ENCODE assay signal across 33 cellular contexts in genomic region chr4:25108556-25108955, GRCh38.
"Had no signal": no experiment of that assay in that cellular context is flagged by ENCODE, and none has a peak within 500 bp of the region (broad histone marks: within the 10 kb centered on the region; RNA-seq: fewer than 3 reads in every experiment).

No MANE protein-coding gene starts in this region.

- H3K27ac ChIP-seq: ascending aorta, body of pancreas, breast epithelium, KMS-11, PC-9, RWPE1, WERI-Rb-1 had no signal

- H3K4me1 ChIP-seq: ascending aorta, breast epithelium had no signal

- H3K9me3 ChIP-seq: ascending aorta, body of pancreas, breast epithelium had no signal

- H3K27me3 Mint-ChIP-seq: activated naive CD4-positive, alpha-beta T cell treated with anti-CD3 and anti-CD28 coated beads, Interleukin-2, amount 50 U/mL, for 24 hours; activated naive CD8-positive, alpha-beta T cell treated with anti-CD3 and anti-CD28 coated beads, Interleukin-2, amount 10 ng/mL, durations not matched to agents 7 days and 5 days had no signal

- H2AFZ ChIP-seq: PC-9 had no signal

- ATAC-seq: activated CD8-positive, alpha-beta memory T cell treated with anti-CD3 and anti-CD28 coated beads, Interleukin-2, amount 10 ng/mL, durations not matched to agents 7 days and 5 days had no signal

- H3K4me1 Mint-ChIP-seq: activated CD4-positive, alpha-beta memory T cell treated with anti-CD3 and anti-CD28 coated beads, Interleukin-2, amount 10 ng/mL, durations not matched to agents 7 days and 5 days; activated CD8-positive, alpha-beta memory T cell treated with anti-CD3 and anti-CD28 coated beads, Interleukin-2, amount 10 ng/mL, durations not matched to agents 7 days and 5 days; activated naive CD4-positive, alpha-beta T cell treated with anti-CD3 and anti-CD28 coated beads, Interleukin-2, amount 50 U/mL, for 24 hours; activated naive CD8-positive, alpha-beta T cell treated with anti-CD3 and anti-CD28 coated beads, Interleukin-2, amount 10 ng/mL, durations not matched to agents 7 days and 5 days had no signal

- H3K36me3 Mint-ChIP-seq: activated CD8-positive, alpha-beta memory T cell treated with anti-CD3 and anti-CD28 coated beads, Interleukin-2, amount 10 ng/mL, durations not matched to agents 7 days and 5 days; activated naive CD8-positive, alpha-beta T cell treated with anti-CD3 and anti-CD28 coated beads, Interleukin-2, amount 10 ng/mL, durations not matched to agents 7 days and 5 days had no signal

- H3K9me3 Mint-ChIP-seq: activated CD4-positive, alpha-beta memory T cell treated with anti-CD3 and anti-CD28 coated beads, Interleukin-2, amount 10 ng/mL, durations not matched to agents 7 days and 5 days; activated naive CD4-positive, alpha-beta T cell treated with anti-CD3 and anti-CD28 coated beads, Interleukin-2, amount 50 U/mL, for 24 hours; activated naive CD8-positive, alpha-beta T cell treated with anti-CD3 and anti-CD28 coated beads, Interleukin-2, amount 10 ng/mL, durations not matched to agents 7 days and 5 days; activated T-helper 2 cell treated with anti-CD3 and anti-CD28 coated beads, Interferon-gamma antibody, Interleukin-2, Interleukin-4, amounts not matched to agents 10 μg/mL and 5 μg/mL and 100 μg/mL, durations not matched to agents 14 hours and 24 hours and 36 hours had no signal

- H3K9ac ChIP-seq: KMS-11 had no signal

- H3K36me3 ChIP-seq: ascending aorta, breast epithelium, WERI-Rb-1 had no signal

- H3K27ac Mint-ChIP-seq: activated CD4-positive, alpha-beta memory T cell treated with anti-CD3 and anti-CD28 coated beads, Interleukin-2, amount 10 ng/mL, durations not matched to agents 7 days and 5 days; activated CD8-positive, alpha-beta memory T cell treated with anti-CD3 and anti-CD28 coated beads, Interleukin-2, amount 10 ng/mL, durations not matched to agents 7 days and 5 days; activated naive CD4-positive, alpha-beta T cell treated with anti-CD3 and anti-CD28 coated beads, Interleukin-2, amount 50 U/mL, for 24 hours; activated naive CD8-positive, alpha-beta T cell treated with anti-CD3 and anti-CD28 coated beads, Interleukin-2, amount 10 ng/mL, durations not matched to agents 7 days and 5 days; activated T-helper 2 cell treated with anti-CD3 and anti-CD28 coated beads, Interferon-gamma antibody, Interleukin-2, Interleukin-4, amounts not matched to agents 10 μg/mL and 5 μg/mL and 100 μg/mL, durations not matched to agents 14 hours and 24 hours and 36 hours had no signal

- DNase-seq: activated CD4-positive, alpha-beta memory T cell treated with anti-CD3 and anti-CD28 coated beads, Interleukin-2, amount 10 ng/mL, durations not matched to agents 7 days and 5 days; activated CD4-positive, alpha-beta T cell treated with anti-CD3 and anti-CD28 coated beads for 1 hour; activated CD4-positive, alpha-beta T cell treated with anti-CD3 and anti-CD28 coated beads for 48 hours; activated CD4-positive, CD25-positive, alpha-beta regulatory T cell; activated CD8-positive, alpha-beta memory T cell treated with anti-CD3 and anti-CD28 coated beads for 24 hours; activated CD8-positive, alpha-beta memory T cell treated with anti-CD3 and anti-CD28 coated beads, Interleukin-2, amount 10 ng/mL, durations not matched to agents 7 days and 5 days; activated CD8-positive, alpha-beta memory T cell treated with anti-CD3 and anti-CD28 coated beads, Interleukin-2, amount 50 U/mL, for 48 hours; activated gamma-delta T cell; activated naive CD4-positive, alpha-beta T cell treated with Interleukin-2 at 50 U/mL for 16 hours; activated naive CD8-positive, alpha-beta T cell treated with anti-CD3 and anti-CD28 coated beads, Interleukin-2, amount 10 ng/mL, durations not matched to agents 7 days and 5 days; amygdala; MM.1S; NCI-H1417; NCI-H187; NCI-H2107; NCI-H2171; NCI-H526; NCI-H748 treated with DMSO at 0.1 percent for 48 hours; NK-92 treated with Interleukin-12 subunit alpha and Interleukin-12 subunit beta, amount 100 ng/mL, for 24 hours; SIG-M5; SW 1271; T-helper 1 cell; T-helper 2 cell; T-helper 9 cell; WERI-Rb-1 had no signal

- H3K4me3 Mint-ChIP-seq: activated CD4-positive, alpha-beta memory T cell treated with anti-CD3 and anti-CD28 coated beads, Interleukin-2, amount 10 ng/mL, durations not matched to agents 7 days and 5 days; activated CD8-positive, alpha-beta memory T cell treated with anti-CD3 and anti-CD28 coated beads, Interleukin-2, amount 10 ng/mL, durations not matched to agents 7 days and 5 days; activated naive CD4-positive, alpha-beta T cell treated with anti-CD3 and anti-CD28 coated beads, Interleukin-2, amount 50 U/mL, for 24 hours; activated naive CD8-positive, alpha-beta T cell treated with anti-CD3 and anti-CD28 coated beads, Interleukin-2, amount 10 ng/mL, durations not matched to agents 7 days and 5 days had no signal

- H3K4me2 ChIP-seq: KMS-11, PC-9 had no signal

- H3K4me3 ChIP-seq: ascending aorta, body of pancreas, breast epithelium, PC-9 had no signal

- H3K27me3 ChIP-seq: ascending aorta, body of pancreas, breast epithelium had no signal
